1 cellular context compared by ENCODE assay signal in genomic region chr17:16442141-16442540, GRCh38.
TF ChIP-seq lines count a peak whose summit lies in the region.

No MANE protein-coding gene starts in this region.

TF ChIP-seq in HepG2, 621 proteins besides CTCF, POLR2A, EP300 and RAD21 (continues in another document):
- 0 out of 2 replicates have a peak, but pooled peaks have one; percentile 3 for TF ChIP-seq HMGXB3 (CRISPR knock-in tag; IDR thresholded peaks at IDR 0.05; ENCODE audit: borderline replicate concordance)
- no peak for TF ChIP-seq RARA (CRISPR knock-in tag; IDR thresholded peaks at IDR 0.05)
- no peak for TF ChIP-seq FLYWCH1 (CRISPR knock-in tag; IDR thresholded peaks at IDR 0.05)
- peak; percentile 86; the same call in 1 of the 2 replicates for TF ChIP-seq PRDM10 (CRISPR knock-in tag; IDR thresholded peaks at IDR 0.05; ENCODE audit: low read depth)
- TF ChIP-seq ZNF124 (CRISPR knock-in tag; IDR thresholded peaks at IDR 0.05) = no peak
- no peak for TF ChIP-seq RERE (CRISPR knock-in tag; IDR thresholded peaks at IDR 0.05; ENCODE audit: low read depth)
- no peak for TF ChIP-seq ZNF816 (CRISPR knock-in tag; IDR thresholded peaks at IDR 0.05; ENCODE audit: borderline replicate concordance)
- TF ChIP-seq TERF1 (CRISPR knock-in tag; IDR thresholded peaks at IDR 0.05) = no peak
- no peak for TF ChIP-seq ZNF605 (CRISPR knock-in tag; IDR thresholded peaks at IDR 0.05)
- TF ChIP-seq YEATS2 (CRISPR knock-in tag; IDR thresholded peaks at IDR 0.05; ENCODE audit: borderline replicate concordance) = no peak
- TF ChIP-seq ZNF747 (CRISPR knock-in tag; IDR thresholded peaks at IDR 0.05; ENCODE audit: borderline replicate concordance) = no peak
- no peak for TF ChIP-seq ZFP90 (CRISPR knock-in tag; IDR thresholded peaks at IDR 0.05; ENCODE audit: borderline replicate concordance)
- 0 out of 2 replicates have a peak, but pooled peaks have one; percentile 35 for TF ChIP-seq ZNF564 (CRISPR knock-in tag; IDR thresholded peaks at IDR 0.05)
- TF ChIP-seq PAF1 (CRISPR knock-in tag; IDR thresholded peaks at IDR 0.05) = 0 out of 2 replicates have a peak, but pooled peaks have one; percentile 68
- TF ChIP-seq ZC3H4 (CRISPR knock-in tag; IDR thresholded peaks at IDR 0.05; ENCODE audit: borderline replicate concordance) = peak; percentile 92; the same call in 1 of the 2 replicates
- no peak for TF ChIP-seq ZNF550 (CRISPR knock-in tag; IDR thresholded peaks at IDR 0.05; ENCODE audit: borderline replicate concordance)
- peak; percentile 81 for TF ChIP-seq RBM22 (optimal IDR thresholded peaks at IDR 0.05; ENCODE audit: low read length)
- TF ChIP-seq POLR2AphosphoS5 (IDR thresholded peaks at IDR 0.05; ENCODE audit: low read depth, low read length) = peak; percentile 75
- TF ChIP-seq ZNF253 (CRISPR knock-in tag; IDR thresholded peaks at IDR 0.05; ENCODE audit: borderline replicate concordance) = no peak
- no peak for TF ChIP-seq ZNF407 (CRISPR knock-in tag; IDR thresholded peaks at IDR 0.05; ENCODE audit: not compliant biosample characterization)
- TF ChIP-seq ZNF281 (CRISPR knock-in tag; IDR thresholded peaks at IDR 0.05; ENCODE audit: borderline replicate concordance) = no peak
- TF ChIP-seq NR2F1 (CRISPR knock-in tag; IDR thresholded peaks at IDR 0.05) = no peak
- no peak for TF ChIP-seq DRAP1 (CRISPR knock-in tag; IDR thresholded peaks at IDR 0.05)
